1 cellular context compared by ENCODE assay signal in the genomic region with DNA sequence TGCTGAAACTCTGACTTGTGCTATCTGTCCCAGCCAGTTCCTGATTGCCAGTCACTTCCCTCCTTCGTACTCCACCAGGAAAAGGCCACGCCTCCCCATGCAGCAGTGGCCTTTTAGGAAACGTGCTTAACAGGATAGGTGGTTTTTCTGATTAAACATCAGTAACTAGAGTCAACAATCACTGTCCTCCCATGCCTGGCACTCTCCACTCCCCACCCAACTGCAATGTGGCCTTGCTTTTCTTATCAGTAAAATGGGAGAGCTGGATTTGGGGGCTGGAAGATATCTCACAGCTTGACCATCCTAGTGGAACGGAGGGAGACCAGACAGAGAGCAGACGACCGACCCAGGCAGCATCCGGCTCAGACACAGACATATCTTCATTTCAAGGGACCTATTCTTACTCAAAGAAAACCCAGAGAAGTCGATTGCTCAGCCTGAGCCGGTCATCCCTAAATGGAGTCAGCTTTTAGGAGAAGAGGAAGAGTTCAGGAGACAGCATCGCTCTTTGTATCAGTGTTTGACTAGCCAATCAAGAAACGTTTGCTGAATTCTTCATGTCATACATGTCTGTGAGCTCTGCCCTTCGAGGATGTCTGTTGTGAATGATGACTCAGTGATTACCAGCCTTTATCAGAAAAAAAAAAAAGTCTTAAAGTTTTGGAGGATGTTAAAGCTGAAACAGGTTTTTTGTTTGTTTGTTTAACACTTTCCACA.
TF ChIP-seq lines count a peak whose summit lies in the region.

No MANE protein-coding gene starts in this region.

TF ChIP-seq in K562, 482 proteins besides CTCF, POLR2A, EP300 and RAD21 (continued from another document and continues in another):
- TF ChIP-seq, protein P1, sequence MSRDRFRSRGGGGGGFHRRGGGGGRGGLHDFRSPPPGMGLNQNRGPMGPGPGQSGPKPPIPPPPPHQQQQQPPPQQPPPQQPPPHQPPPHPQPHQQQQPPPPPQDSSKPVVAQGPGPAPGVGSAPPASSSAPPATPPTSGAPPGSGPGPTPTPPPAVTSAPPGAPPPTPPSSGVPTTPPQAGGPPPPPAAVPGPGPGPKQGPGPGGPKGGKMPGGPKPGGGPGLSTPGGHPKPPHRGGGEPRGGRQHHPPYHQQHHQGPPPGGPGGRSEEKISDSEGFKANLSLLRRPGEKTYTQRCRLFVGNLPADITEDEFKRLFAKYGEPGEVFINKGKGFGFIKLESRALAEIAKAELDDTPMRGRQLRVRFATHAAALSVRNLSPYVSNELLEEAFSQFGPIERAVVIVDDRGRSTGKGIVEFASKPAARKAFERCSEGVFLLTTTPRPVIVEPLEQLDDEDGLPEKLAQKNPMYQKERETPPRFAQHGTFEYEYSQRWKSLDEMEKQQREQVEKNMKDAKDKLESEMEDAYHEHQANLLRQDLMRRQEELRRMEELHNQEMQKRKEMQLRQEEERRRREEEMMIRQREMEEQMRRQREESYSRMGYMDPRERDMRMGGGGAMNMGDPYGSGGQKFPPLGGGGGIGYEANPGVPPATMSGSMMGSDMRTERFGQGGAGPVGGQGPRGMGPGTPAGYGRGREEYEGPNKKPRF (IDR thresholded peaks at IDR 0.05; ENCODE audit: low read depth, low read length), result no peak
- TF ChIP-seq, protein P2, sequence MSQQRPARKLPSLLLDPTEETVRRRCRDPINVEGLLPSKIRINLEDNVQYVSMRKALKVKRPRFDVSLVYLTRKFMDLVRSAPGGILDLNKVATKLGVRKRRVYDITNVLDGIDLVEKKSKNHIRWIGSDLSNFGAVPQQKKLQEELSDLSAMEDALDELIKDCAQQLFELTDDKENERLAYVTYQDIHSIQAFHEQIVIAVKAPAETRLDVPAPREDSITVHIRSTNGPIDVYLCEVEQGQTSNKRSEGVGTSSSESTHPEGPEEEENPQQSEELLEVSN (IDR thresholded peaks at IDR 0.05; ENCODE audit: borderline replicate concordance in 1 of 2, extremely low read depth in 1 of 2, insufficient read depth in 1 of 2, insufficient read length in 1 of 2, low read depth in 1 of 2, low read length in 1 of 2, poor library complexity in 1 of 2, severe bottlenecking in 1 of 2), result peak in 1 of 2 experiments; percentile 44
- TF ChIP-seq BCOR (IDR thresholded peaks at IDR 0.05) (peak; percentile 79), SP1 (CRISPR knock-in tag; IDR thresholded peaks at IDR 0.05) (0 out of 2 replicates have a peak, but pooled peaks have one; percentile 23), RCOR1 (IDR thresholded peaks at IDR 0.05; ENCODE audit: borderline replicate concordance in 1 of 2, low read depth in 2 of 2, low read length in 2 of 2) (peak; percentile 58 to 88; a peak in 3 of 4 replicates), SMARCA4 (IDR thresholded peaks at IDR 0.05) (peak; percentile 35), MEIS2 (IDR thresholded peaks at IDR 0.05; ENCODE audit: partially characterized antibody) (peak; percentile 66), RFX1 (IDR thresholded peaks at IDR 0.05) (no peak), STAT5A (IDR thresholded peaks at IDR 0.05; ENCODE audit: borderline replicate concordance, low read length) (peak; percentile 39; the same call in 1 of the 2 replicates), SMAD2 (IDR thresholded peaks at IDR 0.05; ENCODE audit: low read depth, low read length) (no peak), SPI1 (IDR thresholded peaks at IDR 0.05; ENCODE audit: borderline replicate concordance, low read depth, low read length) (peak; percentile 93), ELF1 (tag; IDR thresholded peaks at IDR 0.05) (peak; percentile 67), TCF3 (CRISPR knock-in tag; IDR thresholded peaks at IDR 0.05) (peak; percentile 53; the same call in 1 of the 2 replicates), TRIM24 (IDR thresholded peaks at IDR 0.05) (0 out of 4 replicates have a peak, but pooled peaks of 1 of the 2 experiments have one; percentile 15), MYNN (IDR thresholded peaks at IDR 0.05) (peak; percentile 38; the same call in 1 of the 2 replicates), MYNN (CRISPR knock-in tag; IDR thresholded peaks at IDR 0.05) (no peak), ZNF316 (IDR thresholded peaks at IDR 0.05) (peak; percentile 98), CBX3 (IDR thresholded peaks at IDR 0.05; ENCODE audit: borderline replicate concordance in 1 of 2, low read length in 2 of 2) (no peak), SAP30 (IDR thresholded peaks at IDR 0.05; ENCODE audit: borderline replicate concordance, insufficient read depth, low read depth, low read length, poor library complexity, severe bottlenecking) (peak; percentile 22), KLF1 (tag; IDR thresholded peaks at IDR 0.05) (0 out of 2 replicates have a peak, but pooled peaks have one; percentile 26), MAFG (tag; conservative IDR thresholded peaks at IDR 0.05) (peak; percentile 96), RBM25 (IDR thresholded peaks at IDR 0.05; ENCODE audit: low read depth, low read length, severe bottlenecking) (peak; percentile 57), ZBTB17 (CRISPR knock-in tag; IDR thresholded peaks at IDR 0.05) (peak; percentile 73; the same call in 1 of the 2 replicates), EP400 (IDR thresholded peaks at IDR 0.05) (peak; percentile 51; the same call in 1 of the 2 replicates), FOXA1 (IDR thresholded peaks at IDR 0.05; ENCODE audit: borderline replicate concordance) (no peak), JUN (IDR thresholded peaks at IDR 0.05; ENCODE audit: borderline replicate concordance, low read depth, low read length) (peak; percentile 53; the same call in 1 of the 2 replicates), JUN (CRISPR knock-in tag; IDR thresholded peaks at IDR 0.05; ENCODE audit: borderline replicate concordance) (no peak), CREM (IDR thresholded peaks at IDR 0.05; ENCODE audit: low read depth) (0 out of 2 replicates have a peak, but pooled peaks have one; percentile 36), MTA3 (IDR thresholded peaks at IDR 0.05; ENCODE audit: borderline replicate concordance) (0 out of 2 replicates have a peak, but pooled peaks have one; percentile 27), KDM1A (IDR thresholded peaks at IDR 0.05) (peak; percentile 91 to 95)
- TF ChIP-seq, protein P3, sequence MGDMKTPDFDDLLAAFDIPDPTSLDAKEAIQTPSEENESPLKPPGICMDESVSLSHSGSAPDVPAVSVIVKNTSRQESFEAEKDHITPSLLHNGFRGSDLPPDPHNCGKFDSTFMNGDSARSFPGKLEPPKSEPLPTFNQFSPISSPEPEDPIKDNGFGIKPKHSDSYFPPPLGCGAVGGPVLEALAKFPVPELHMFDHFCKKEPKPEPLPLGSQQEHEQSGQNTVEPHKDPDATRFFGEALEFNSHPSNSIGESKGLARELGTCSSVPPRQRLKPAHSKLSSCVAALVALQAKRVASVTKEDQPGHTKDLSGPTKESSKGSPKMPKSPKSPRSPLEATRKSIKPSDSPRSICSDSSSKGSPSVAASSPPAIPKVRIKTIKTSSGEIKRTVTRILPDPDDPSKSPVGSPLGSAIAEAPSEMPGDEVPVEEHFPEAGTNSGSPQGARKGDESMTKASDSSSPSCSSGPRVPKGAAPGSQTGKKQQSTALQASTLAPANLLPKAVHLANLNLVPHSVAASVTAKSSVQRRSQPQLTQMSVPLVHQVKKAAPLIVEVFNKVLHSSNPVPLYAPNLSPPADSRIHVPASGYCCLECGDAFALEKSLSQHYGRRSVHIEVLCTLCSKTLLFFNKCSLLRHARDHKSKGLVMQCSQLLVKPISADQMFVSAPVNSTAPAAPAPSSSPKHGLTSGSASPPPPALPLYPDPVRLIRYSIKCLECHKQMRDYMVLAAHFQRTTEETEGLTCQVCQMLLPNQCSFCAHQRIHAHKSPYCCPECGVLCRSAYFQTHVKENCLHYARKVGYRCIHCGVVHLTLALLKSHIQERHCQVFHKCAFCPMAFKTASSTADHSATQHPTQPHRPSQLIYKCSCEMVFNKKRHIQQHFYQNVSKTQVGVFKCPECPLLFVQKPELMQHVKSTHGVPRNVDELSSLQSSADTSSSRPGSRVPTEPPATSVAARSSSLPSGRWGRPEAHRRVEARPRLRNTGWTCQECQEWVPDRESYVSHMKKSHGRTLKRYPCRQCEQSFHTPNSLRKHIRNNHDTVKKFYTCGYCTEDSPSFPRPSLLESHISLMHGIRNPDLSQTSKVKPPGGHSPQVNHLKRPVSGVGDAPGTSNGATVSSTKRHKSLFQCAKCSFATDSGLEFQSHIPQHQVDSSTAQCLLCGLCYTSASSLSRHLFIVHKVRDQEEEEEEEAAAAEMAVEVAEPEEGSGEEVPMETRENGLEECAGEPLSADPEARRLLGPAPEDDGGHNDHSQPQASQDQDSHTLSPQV (IDR thresholded peaks at IDR 0.05), result peak; percentile 39; the same call in 1 of the 2 replicates
- TF ChIP-seq, protein P4, sequence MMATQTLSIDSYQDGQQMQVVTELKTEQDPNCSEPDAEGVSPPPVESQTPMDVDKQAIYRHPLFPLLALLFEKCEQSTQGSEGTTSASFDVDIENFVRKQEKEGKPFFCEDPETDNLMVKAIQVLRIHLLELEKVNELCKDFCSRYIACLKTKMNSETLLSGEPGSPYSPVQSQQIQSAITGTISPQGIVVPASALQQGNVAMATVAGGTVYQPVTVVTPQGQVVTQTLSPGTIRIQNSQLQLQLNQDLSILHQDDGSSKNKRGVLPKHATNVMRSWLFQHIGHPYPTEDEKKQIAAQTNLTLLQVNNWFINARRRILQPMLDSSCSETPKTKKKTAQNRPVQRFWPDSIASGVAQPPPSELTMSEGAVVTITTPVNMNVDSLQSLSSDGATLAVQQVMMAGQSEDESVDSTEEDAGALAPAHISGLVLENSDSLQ (IDR thresholded peaks at IDR 0.05), result peak; percentile 47; the same call in 1 of the 2 replicates
- TF ChIP-seq, protein P5, sequence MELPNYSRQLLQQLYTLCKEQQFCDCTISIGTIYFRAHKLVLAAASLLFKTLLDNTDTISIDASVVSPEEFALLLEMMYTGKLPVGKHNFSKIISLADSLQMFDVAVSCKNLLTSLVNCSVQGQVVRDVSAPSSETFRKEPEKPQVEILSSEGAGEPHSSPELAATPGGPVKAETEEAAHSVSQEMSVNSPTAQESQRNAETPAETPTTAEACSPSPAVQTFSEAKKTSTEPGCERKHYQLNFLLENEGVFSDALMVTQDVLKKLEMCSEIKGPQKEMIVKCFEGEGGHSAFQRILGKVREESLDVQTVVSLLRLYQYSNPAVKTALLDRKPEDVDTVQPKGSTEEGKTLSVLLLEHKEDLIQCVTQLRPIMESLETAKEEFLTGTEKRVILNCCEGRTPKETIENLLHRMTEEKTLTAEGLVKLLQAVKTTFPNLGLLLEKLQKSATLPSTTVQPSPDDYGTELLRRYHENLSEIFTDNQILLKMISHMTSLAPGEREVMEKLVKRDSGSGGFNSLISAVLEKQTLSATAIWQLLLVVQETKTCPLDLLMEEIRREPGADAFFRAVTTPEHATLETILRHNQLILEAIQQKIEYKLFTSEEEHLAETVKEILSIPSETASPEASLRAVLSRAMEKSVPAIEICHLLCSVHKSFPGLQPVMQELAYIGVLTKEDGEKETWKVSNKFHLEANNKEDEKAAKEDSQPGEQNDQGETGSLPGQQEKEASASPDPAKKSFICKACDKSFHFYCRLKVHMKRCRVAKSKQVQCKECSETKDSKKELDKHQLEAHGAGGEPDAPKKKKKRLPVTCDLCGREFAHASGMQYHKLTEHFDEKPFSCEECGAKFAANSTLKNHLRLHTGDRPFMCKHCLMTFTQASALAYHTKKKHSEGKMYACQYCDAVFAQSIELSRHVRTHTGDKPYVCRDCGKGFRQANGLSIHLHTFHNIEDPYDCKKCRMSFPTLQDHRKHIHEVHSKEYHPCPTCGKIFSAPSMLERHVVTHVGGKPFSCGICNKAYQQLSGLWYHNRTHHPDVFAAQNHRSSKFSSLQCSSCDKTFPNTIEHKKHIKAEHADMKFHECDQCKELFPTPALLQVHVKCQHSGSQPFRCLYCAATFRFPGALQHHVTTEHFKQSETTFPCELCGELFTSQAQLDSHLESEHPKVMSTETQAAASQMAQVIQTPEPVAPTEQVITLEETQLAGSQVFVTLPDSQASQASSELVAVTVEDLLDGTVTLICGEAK (IDR thresholded peaks at IDR 0.05), result 0 out of 2 replicates have a peak, but pooled peaks have one; percentile 21
- TF ChIP-seq, protein P5 (CRISPR knock-in tag; IDR thresholded peaks at IDR 0.05), result no peak
- TF ChIP-seq, protein P6, sequence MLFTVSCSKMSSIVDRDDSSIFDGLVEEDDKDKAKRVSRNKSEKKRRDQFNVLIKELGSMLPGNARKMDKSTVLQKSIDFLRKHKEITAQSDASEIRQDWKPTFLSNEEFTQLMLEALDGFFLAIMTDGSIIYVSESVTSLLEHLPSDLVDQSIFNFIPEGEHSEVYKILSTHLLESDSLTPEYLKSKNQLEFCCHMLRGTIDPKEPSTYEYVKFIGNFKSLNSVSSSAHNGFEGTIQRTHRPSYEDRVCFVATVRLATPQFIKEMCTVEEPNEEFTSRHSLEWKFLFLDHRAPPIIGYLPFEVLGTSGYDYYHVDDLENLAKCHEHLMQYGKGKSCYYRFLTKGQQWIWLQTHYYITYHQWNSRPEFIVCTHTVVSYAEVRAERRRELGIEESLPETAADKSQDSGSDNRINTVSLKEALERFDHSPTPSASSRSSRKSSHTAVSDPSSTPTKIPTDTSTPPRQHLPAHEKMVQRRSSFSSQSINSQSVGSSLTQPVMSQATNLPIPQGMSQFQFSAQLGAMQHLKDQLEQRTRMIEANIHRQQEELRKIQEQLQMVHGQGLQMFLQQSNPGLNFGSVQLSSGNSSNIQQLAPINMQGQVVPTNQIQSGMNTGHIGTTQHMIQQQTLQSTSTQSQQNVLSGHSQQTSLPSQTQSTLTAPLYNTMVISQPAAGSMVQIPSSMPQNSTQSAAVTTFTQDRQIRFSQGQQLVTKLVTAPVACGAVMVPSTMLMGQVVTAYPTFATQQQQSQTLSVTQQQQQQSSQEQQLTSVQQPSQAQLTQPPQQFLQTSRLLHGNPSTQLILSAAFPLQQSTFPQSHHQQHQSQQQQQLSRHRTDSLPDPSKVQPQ (CRISPR knock-in tag; IDR thresholded peaks at IDR 0.05; ENCODE audit: borderline replicate concordance), result no peak
